2 cellular contexts compared by ENCODE assay signal in genomic region chr17:59853168-59853918, GRCh38.
A peak's percentile ranks its signal among the peaks of the same experiment; 100 is the strongest.
TF ChIP-seq lines count a peak whose summit lies in the region.

No MANE protein-coding gene starts in this region.

TF ChIP-seq in K562, 482 proteins besides CTCF, POLR2A, EP300 and RAD21 (continued from another document and continues in another):
- no peak for TF ChIP-seq SAFB2 (IDR thresholded peaks at IDR 0.05; ENCODE audit: borderline replicate concordance, low read depth, low read length, severe bottlenecking)
- TF ChIP-seq RFX7 (CRISPR knock-in tag; IDR thresholded peaks at IDR 0.05), result no peak
- no peak for TF ChIP-seq CREBBP (IDR thresholded peaks at IDR 0.05; ENCODE audit: low read depth, low read length)
- 0 out of 2 replicates have a peak, but pooled peaks have one; percentile 18 for TF ChIP-seq ZNF316 (IDR thresholded peaks at IDR 0.05)
- no peak for TF ChIP-seq ZNF518B (CRISPR knock-in tag; IDR thresholded peaks at IDR 0.05)
- TF ChIP-seq ZNF589 (CRISPR knock-in tag; IDR thresholded peaks at IDR 0.05; ENCODE audit: low read depth), result no peak
- no peak for TF ChIP-seq MNT (conservative IDR thresholded peaks at IDR 0.05)
- TF ChIP-seq ZNF644 (tag; IDR thresholded peaks at IDR 0.05; ENCODE audit: low read depth), result no peak
- TF ChIP-seq RHOXF2B (CRISPR knock-in tag; conservative IDR thresholded peaks at IDR 0.05), result no peak
- no peak for TF ChIP-seq PRDM10 (IDR thresholded peaks at IDR 0.05; ENCODE audit: partially characterized antibody)
- no peak for TF ChIP-seq TCFL5 (CRISPR knock-in tag; conservative IDR thresholded peaks at IDR 0.05)
- TF ChIP-seq OTX1 (CRISPR knock-in tag; IDR thresholded peaks at IDR 0.05), result no peak
- peak in 1 of 2 experiments; percentile 60; a peak in 2 of 4 replicates for TF ChIP-seq BCLAF1 (IDR thresholded peaks at IDR 0.05; ENCODE audit: borderline replicate concordance in 1 of 2, control insufficient read depth in 1 of 2, low read depth in 2 of 2, low read length in 1 of 2)

TF ChIP-seq in HepG2, 621 proteins besides CTCF, POLR2A, EP300 and RAD21 (continued from another document and continues in another):
- TF ChIP-seq ZBTB42 (CRISPR knock-in tag; IDR thresholded peaks at IDR 0.05) (0 out of 2 replicates have a peak, but pooled peaks have one; percentile 21), ZNF468 (CRISPR knock-in tag; IDR thresholded peaks at IDR 0.05) (no peak), ZNF646 (CRISPR knock-in tag; IDR thresholded peaks at IDR 0.05) (no peak), ZEB1 (IDR thresholded peaks at IDR 0.05; ENCODE audit: insufficient replicate concordance, low read depth) (peak; percentile 94), MED13 (CRISPR knock-in tag; IDR thresholded peaks at IDR 0.05) (peak; percentile 95), ZNF572 (CRISPR knock-in tag; IDR thresholded peaks at IDR 0.05) (no peak), ARID5B (CRISPR knock-in tag; IDR thresholded peaks at IDR 0.05) (peak; percentile 97; the same call in 1 of the 2 replicates), PAWR (CRISPR knock-in tag; IDR thresholded peaks at IDR 0.05; ENCODE audit: borderline replicate concordance) (no peak), ATF6 (CRISPR knock-in tag; conservative IDR thresholded peaks at IDR 0.05) (no peak), ZNF335 (CRISPR knock-in tag; IDR thresholded peaks at IDR 0.05) (peak; percentile 90; the same call in 1 of the 2 replicates), YEATS4 (CRISPR knock-in tag; IDR thresholded peaks at IDR 0.05; ENCODE audit: borderline replicate concordance) (peak; percentile 59; the same call in 1 of the 2 replicates), ZNF550 (CRISPR knock-in tag; IDR thresholded peaks at IDR 0.05; ENCODE audit: borderline replicate concordance) (no peak), KLF16 (CRISPR knock-in tag; IDR thresholded peaks at IDR 0.05) (peak in 1 of 2 experiments; percentile 98; a peak in 2 of 4 replicates), ZNF280D (CRISPR knock-in tag; IDR thresholded peaks at IDR 0.05) (peak; percentile 98), ETV5 (CRISPR knock-in tag; IDR thresholded peaks at IDR 0.05; ENCODE audit: borderline replicate concordance) (peak; percentile 99), MTF2 (CRISPR knock-in tag; IDR thresholded peaks at IDR 0.05; ENCODE audit: borderline replicate concordance) (no peak), ZNF850 (CRISPR knock-in tag; conservative IDR thresholded peaks at IDR 0.05) (0 out of 2 replicates have a peak, but pooled peaks have one; percentile 65), ZSCAN25 (CRISPR knock-in tag; IDR thresholded peaks at IDR 0.05) (peak; percentile 21; the same call in 1 of the 2 replicates), HDAC1 (CRISPR knock-in tag; IDR thresholded peaks at IDR 0.05) (peak; percentile 71), ZNF569 (CRISPR knock-in tag; IDR thresholded peaks at IDR 0.05; ENCODE audit: borderline replicate concordance) (no peak), TP53 (CRISPR knock-in tag; conservative IDR thresholded peaks at IDR 0.05) (peak; percentile 82), ZNF207 (IDR thresholded peaks at IDR 0.05; ENCODE audit: borderline replicate concordance) (no peak), MBNL3 (CRISPR knock-in tag; conservative IDR thresholded peaks at IDR 0.05) (no peak), REST (IDR thresholded peaks at IDR 0.05; ENCODE audit: borderline replicate concordance in 1 of 2, low read depth in 1 of 2, low read length in 2 of 2) (peak in 1 of 2 experiments; percentile 56; a peak in 1 of 4 replicates), XBP1 (CRISPR knock-in tag; IDR thresholded peaks at IDR 0.05) (no peak), RFX5 (IDR thresholded peaks at IDR 0.05; ENCODE audit: low read depth, low read length) (no peak), MIER2 (CRISPR knock-in tag; IDR thresholded peaks at IDR 0.05) (0 out of 2 replicates have a peak, but pooled peaks have one; percentile 60), MBD4 (IDR thresholded peaks at IDR 0.05; ENCODE audit: borderline replicate concordance, low read length) (peak; percentile 87; the same call in 1 of the 2 replicates), ATF7 (IDR thresholded peaks at IDR 0.05) (0 out of 2 replicates have a peak, but pooled peaks have one; percentile 44), ATF7 (CRISPR knock-in tag; IDR thresholded peaks at IDR 0.05) (peak; percentile 57; the same call in 1 of the 2 replicates), RFX3 (CRISPR knock-in tag; IDR thresholded peaks at IDR 0.05) (no peak), ZNF205 (CRISPR knock-in tag; IDR thresholded peaks at IDR 0.05) (peak; percentile 91; the same call in 1 of the 2 replicates), RORA (CRISPR knock-in tag; IDR thresholded peaks at IDR 0.05) (no peak), ZNF513 (CRISPR knock-in tag; conservative IDR thresholded peaks at IDR 0.05) (no peak)
